ENCODE assay signal across 18 cellular contexts in genomic region chr2:7523557-7524210, GRCh38.
DNase-seq lines count a peak whose midpoint lies in the region; ATAC-seq and TF ChIP-seq lines count a peak whose summit lies in the region.
"Had no signal": no experiment of that assay in that cellular context is flagged by ENCODE, and none has a peak within 500 bp of the region (broad histone marks: within the 10 kb centered on the region; RNA-seq: fewer than 3 reads in every experiment).

No MANE protein-coding gene starts in this region.

- peaks cover 23 to 24% of the 10 kb centered on the region in 2 donors for H3K9me3 Mint-ChIP-seq in activated naive CD4-positive, alpha-beta T cell treated with anti-CD3 and anti-CD28 coated beads, Interleukin-2, amount 50 U/mL, for 72 hours
- peaks cover 16% of the 10 kb centered on the region for H3K9me3 Mint-ChIP-seq in activated naive CD4-positive, alpha-beta T cell treated with anti-CD3 and anti-CD28 coated beads, Interleukin-2, amount 10 ng/mL, durations not matched to agents 7 days and 5 days
- H3K9me3 Mint-ChIP-seq in HFFc6, result peaks cover 29% of the 10 kb centered on the region
- H3K9me3 Mint-ChIP-seq in stimulated activated effector memory CD8-positive, alpha-beta T cell treated with anti-CD3 and anti-CD28 coated beads, Interleukin-12 subunit alpha, Interleukin-12 subunit beta, amount 100 ng/mL, for 72 hours, result peaks cover 7% of the 10 kb centered on the region

- H3K27ac Mint-ChIP-seq in activated naive CD4-positive, alpha-beta T cell treated with anti-CD3 and anti-CD28 coated beads, Interleukin-2, amount 50 U/mL, for 72 hours, result peak overlapping the region in 1 of 2 donors; percentile 82
- no peak overlapping the region for H3K27ac Mint-ChIP-seq in activated naive CD4-positive, alpha-beta T cell treated with anti-CD3 and anti-CD28 coated beads, Interleukin-2, amount 10 ng/mL, durations not matched to agents 7 days and 5 days
- no peak overlapping the region for H3K27ac Mint-ChIP-seq in HFFc6
- peak overlapping the region; percentile 90 for H3K27ac Mint-ChIP-seq in stimulated activated effector memory CD8-positive, alpha-beta T cell treated with anti-CD3 and anti-CD28 coated beads, Interleukin-12 subunit alpha, Interleukin-12 subunit beta, amount 100 ng/mL, for 72 hours
- H3K27ac Mint-ChIP-seq: CD4-positive, CD25-positive, alpha-beta regulatory T cell had no signal

- no peak for DNase-seq in activated naive CD4-positive, alpha-beta T cell treated with anti-CD3 and anti-CD28 coated beads, Interleukin-2, amount 50 U/mL, for 72 hours (ENCODE audit: low spot score in 2 of 2)
- no peak for DNase-seq in activated naive CD4-positive, alpha-beta T cell treated with anti-CD3 and anti-CD28 coated beads, Interleukin-2, amount 10 ng/mL, durations not matched to agents 7 days and 5 days
- DNase-seq in HFFc6 (peak; percentile 1), COLO668 (lab: John Stamatoyannopoulos, UW; ENCODE audit: unreplicated experiment) (no peak), NCI-H1417 (lab: John Stamatoyannopoulos, UW) (no peak), left colon (no peak)
- peak; percentile 50 for DNase-seq in activated T-cell treated with anti-CD3 and anti-CD28 coated beads, Interleukin-2, amount 50 U/mL, for 48 hours
- peak in 1 of 2 donors; percentile 73 for DNase-seq in stimulated activated effector memory CD8-positive, alpha-beta T cell treated with anti-CD3 and anti-CD28 coated beads, Interleukin-12 subunit alpha, Interleukin-12 subunit beta, amount 100 ng/mL, for 72 hours (ENCODE audit: low spot score in 2 of 2)
- DNase-seq: activated naive CD4-positive, alpha-beta T cell treated with anti-CD3 and anti-CD28 coated beads, Interleukin-2, amount 50 U/mL, for 16 hours; CD4-positive, CD25-positive, alpha-beta regulatory T cell; dorsolateral prefrontal cortex; HCEC 1CT; heart right ventricle; left lung; naive thymus-derived CD4-positive, alpha-beta T cell; NCI-H1417 treated with DMSO at 0.1 percent for 48 hours; NCI-H524; upper lobe of left lung had no signal

- TF ChIP-seq CTCF in HFFc6 (IDR thresholded peaks at IDR 0.05), result no peak

- CTCF ChIA-PET in activated naive CD4-positive, alpha-beta T cell treated with anti-CD3 and anti-CD28 coated beads, Interleukin-2, amount 10 ng/mL, durations not matched to agents 7 days and 5 days (lab: Charles Lee), result interaction anchor here (1.1 kb wide), 1 partner anchor 997 kb away, joined by 3 read pairs; no protein-coding TSS in a partner anchor

- peaks cover 15% of the 10 kb centered on the region for H3K4me1 Mint-ChIP-seq in activated naive CD4-positive, alpha-beta T cell treated with anti-CD3 and anti-CD28 coated beads, Interleukin-2, amount 10 ng/mL, durations not matched to agents 7 days and 5 days
- H3K4me1 Mint-ChIP-seq in HFFc6 (ENCODE audit: low read depth), result no peaks in the 10 kb centered on the region
- H3K4me1 Mint-ChIP-seq in stimulated activated effector memory CD8-positive, alpha-beta T cell treated with anti-CD3 and anti-CD28 coated beads, Interleukin-12 subunit alpha, Interleukin-12 subunit beta, amount 100 ng/mL, for 72 hours, result peaks cover 82% of the 10 kb centered on the region

- intact Hi-C loops in left colon (cut with DNase I, micrococcal nuclease), result no loop called here

- peak; percentile 34 to 57 for ATAC-seq in activated naive CD4-positive, alpha-beta T cell treated with anti-CD3 and anti-CD28 coated beads, Interleukin-2, amount 50 U/mL, for 72 hours
- ATAC-seq in stimulated activated effector memory CD8-positive, alpha-beta T cell treated with anti-CD3 and anti-CD28 coated beads, Interleukin-12 subunit alpha, Interleukin-12 subunit beta, amount 100 ng/mL, for 72 hours, result peak; percentile 74
- ATAC-seq in left colon, result no peak
- ATAC-seq: heart right ventricle; left lung; naive thymus-derived CD4-positive, alpha-beta T cell had no signal

- no peak overlapping the region for H3K4me3 Mint-ChIP-seq in activated naive CD4-positive, alpha-beta T cell treated with anti-CD3 and anti-CD28 coated beads, Interleukin-2, amount 10 ng/mL, durations not matched to agents 7 days and 5 days
- H3K4me3 Mint-ChIP-seq in HFFc6, result no peak overlapping the region
- peak overlapping the region; percentile 56 for H3K4me3 Mint-ChIP-seq in stimulated activated effector memory CD8-positive, alpha-beta T cell treated with anti-CD3 and anti-CD28 coated beads, Interleukin-12 subunit alpha, Interleukin-12 subunit beta, amount 100 ng/mL, for 72 hours
- H3K4me3 Mint-ChIP-seq: CD4-positive, CD25-positive, alpha-beta regulatory T cell had no signal

- peaks cover 2 to 23% of the 10 kb centered on the region in 2 donors for H3K36me3 Mint-ChIP-seq in activated naive CD4-positive, alpha-beta T cell treated with anti-CD3 and anti-CD28 coated beads, Interleukin-2, amount 50 U/mL, for 72 hours
- H3K36me3 Mint-ChIP-seq in activated naive CD4-positive, alpha-beta T cell treated with anti-CD3 and anti-CD28 coated beads, Interleukin-2, amount 10 ng/mL, durations not matched to agents 7 days and 5 days, result peaks cover 5% of the 10 kb centered on the region
- no peaks in the 10 kb centered on the region for H3K36me3 Mint-ChIP-seq in HFFc6 (ENCODE audit: low read depth)
- H3K36me3 Mint-ChIP-seq in stimulated activated effector memory CD8-positive, alpha-beta T cell treated with anti-CD3 and anti-CD28 coated beads, Interleukin-12 subunit alpha, Interleukin-12 subunit beta, amount 100 ng/mL, for 72 hours, result peaks cover 10% of the 10 kb centered on the region
- H3K36me3 Mint-ChIP-seq: CD4-positive, CD25-positive, alpha-beta regulatory T cell had no signal

- peaks cover 3% of the 10 kb centered on the region for H3K27me3 Mint-ChIP-seq in activated naive CD4-positive, alpha-beta T cell treated with anti-CD3 and anti-CD28 coated beads, Interleukin-2, amount 10 ng/mL, durations not matched to agents 7 days and 5 days
- H3K27me3 Mint-ChIP-seq in HFFc6 (ENCODE audit: insufficient read depth), result no peaks in the 10 kb centered on the region; the same call in 1 of the 2 replicates
- H3K27me3 Mint-ChIP-seq: CD4-positive, CD25-positive, alpha-beta regulatory T cell; naive thymus-derived CD4-positive, alpha-beta T cell had no signal

Comparison
In these comparisons a context has a peak if more than half of its experiments do, and no peak if none do; other contexts are left out.
1. DNase-seq: peak in HFFc6 (single experiment) and activated T-cell treated with anti-CD3 and anti-CD28 coated beads, Interleukin-2, amount 50 U/mL, for 48 hours (2 of 2); none in activated naive CD4-positive, alpha-beta T cell treated with anti-CD3 and anti-CD28 coated beads, Interleukin-2, amount 50 U/mL, for 72 hours (0 of 2), activated naive CD4-positive, alpha-beta T cell treated with anti-CD3 and anti-CD28 coated beads, Interleukin-2, amount 10 ng/mL, durations not matched to agents 7 days and 5 days (single experiment), COLO668 (single experiment), NCI-H1417 (0 of 3) and left colon (0 of 2).